ENCODE assay signal across 15 cellular contexts in the genomic region with DNA sequence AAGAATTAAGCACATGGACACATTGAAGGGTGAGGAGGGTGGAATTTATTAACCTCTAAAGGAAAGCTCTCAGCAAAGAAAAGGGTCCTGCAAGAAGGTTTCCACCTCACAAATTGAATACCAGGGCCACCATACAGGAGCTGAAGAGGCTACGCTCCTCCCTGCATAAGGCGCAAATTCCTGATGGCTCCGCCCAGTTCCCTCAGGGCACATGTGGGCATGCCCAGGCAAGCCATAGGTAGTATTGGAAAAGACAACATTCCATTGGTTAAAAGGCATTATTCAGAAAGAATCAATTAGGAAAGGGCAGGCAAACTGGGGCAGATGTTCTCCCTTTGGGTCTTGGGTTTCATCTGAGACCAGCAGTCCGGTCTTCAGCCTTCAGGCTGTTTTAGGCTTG.
"Had no signal": no experiment of that assay in that cellular context is flagged by ENCODE, and none has a peak within 500 bp of the region (broad histone marks: within the 10 kb centered on the region; RNA-seq: fewer than 3 reads in every experiment).

No MANE protein-coding gene starts in this region.

- FAIRE-seq: colon had no signal

- H3K36me3 ChIP-seq: gastrocnemius medialis, suprapubic skin, upper lobe of left lung had no signal

- H3K27ac ChIP-seq: gastrocnemius medialis, suprapubic skin, upper lobe of left lung had no signal

- DNase-seq: activated CD4-positive, alpha-beta T cell treated with anti-CD3 and anti-CD28 coated beads, Interleukin-2, amount 50 U/mL, for 4 hours; activated CD4-positive, CD25-positive, alpha-beta regulatory T cell treated with anti-CD3 and anti-CD28 coated beads, Interleukin-2, amount 50 U/mL, for 72 hours; activated CD8-positive, alpha-beta memory T cell treated with anti-CD3 and anti-CD28 coated beads, Interleukin-2, amount 10 ng/mL, durations not matched to agents 7 days and 5 days; activated gamma-delta T cell; activated T-cell treated with anti-CD3 and anti-CD28 coated beads, Interleukin-2, amount 50 U/mL, for 4 hours; gastrocnemius medialis; hippocampal formation; immature natural killer cell; left colon; stimulated activated CD4-positive, alpha-beta T cell treated with anti-CD3 and anti-CD28 coated beads, Interleukin-4, amount 100 ng/mL, for 1 hour; stimulated activated CD8-positive, alpha-beta memory T cell treated with anti-CD3 and anti-CD28 coated beads, Interleukin-4, amount 100 ng/mL, for 48 hours; stimulated activated naive CD8-positive, alpha-beta T cell treated with anti-CD3 and anti-CD28 coated beads, Interleukin-15, Interleukin-2, amounts not matched to agents 100 U/mL and 50 U/mL, for 24 hours; upper lobe of left lung had no signal

- H3K27me3 ChIP-seq: gastrocnemius medialis, suprapubic skin, upper lobe of left lung had no signal

- H3K4me3 ChIP-seq: gastrocnemius medialis, suprapubic skin, upper lobe of left lung had no signal

- ATAC-seq: activated CD8-positive, alpha-beta memory T cell treated with anti-CD3 and anti-CD28 coated beads, Interleukin-2, amount 10 ng/mL, durations not matched to agents 7 days and 5 days; activated T-cell treated with anti-CD3 and anti-CD28 coated beads, Interleukin-2, amount 50 U/mL, for 4 hours; gastrocnemius medialis; left colon; stimulated activated naive CD8-positive, alpha-beta T cell treated with anti-CD3 and anti-CD28 coated beads, Interleukin-15, Interleukin-2, amounts not matched to agents 100 U/mL and 50 U/mL, for 24 hours had no signal

- H3K9me3 ChIP-seq: gastrocnemius medialis, suprapubic skin had no signal
